Comparison of ENCODE assay signal across 30 cellular contexts in genomic region chr1:6515771-6516170, GRCh38. TPM values are rescaled to one million over a fixed set of nuclear protein-coding genes. Genes with fewer than 3 reads are reported as not detected.
DNase-seq lines count a peak whose midpoint lies in the region.
"Had no signal": no experiment of that assay in that cellular context is flagged by ENCODE, and none has a peak within 500 bp of the region (broad histone marks: within the 10 kb centered on the region; RNA-seq: fewer than 3 reads in every experiment).

No MANE protein-coding gene starts in this region.

- H3K4me3 Mint-ChIP-seq in activated CD4-positive, alpha-beta memory T cell treated with anti-CD3 and anti-CD28 coated beads, Interleukin-2, amount 10 ng/mL, durations not matched to agents 7 days and 5 days: no peak overlapping the region
- H3K4me3 Mint-ChIP-seq: CD14-positive monocyte; naive thymus-derived CD4-positive, alpha-beta T cell; T-helper 2 cell treated with Interferon-gamma antibody and Interleukin-4, amounts not matched to agents 5 μg/mL and 100 μg/mL, for 36 hours had no signal

- DNase-seq in AG08396 (ENCODE audit: low spot score) (peak; percentile 52), HT1080 (ENCODE audit: low read depth) (peak; percentile 28), SW 1271 (lab: John Stamatoyannopoulos, UW) (peak; percentile 16 to 21), myocyte (ENCODE audit: low read depth) (peak; percentile 90), SW480 (ENCODE audit: low spot score) (no peak), NCI-H1105 (lab: John Stamatoyannopoulos, UW) (no peak), T-helper 1 cell (no peak)
- DNase-seq in activated CD4-positive, alpha-beta memory T cell treated with anti-CD3 and anti-CD28 coated beads, Interleukin-2, amount 10 ng/mL, durations not matched to agents 7 days and 5 days: no peak
- DNase-seq: ACHN; activated CD4-positive, alpha-beta T cell treated with anti-CD3 and anti-CD28 coated beads for 4 hours; activated CD8-positive, alpha-beta memory T cell treated with anti-CD3 and anti-CD28 coated beads for 24 hours; activated gamma-delta T cell treated with Interleukin-2 at 50 U/mL for 16 hours; body of pancreas; DND-41; dorsolateral prefrontal cortex; gastrocnemius medialis; left ventricle myocardium inferior; naive thymus-derived CD4-positive, alpha-beta T cell; NCI-H1092 treated with DMSO at 0.1 percent for 48 hours; NCI-H1930; NCI-H69; stimulated activated CD4-positive, alpha-beta T cell treated with anti-CD3 and anti-CD28 coated beads, Interleukin-2, amount 100 ng/mL, for 24 hours; stomach; tibial artery had no signal

- POLR2A ChIA-PET in activated CD4-positive, alpha-beta memory T cell treated with anti-CD3 and anti-CD28 coated beads, Interleukin-2, amount 10 ng/mL, durations not matched to agents 7 days and 5 days (lab: Charles Lee): no interaction called here

- H3K27me3 Mint-ChIP-seq in activated CD4-positive, alpha-beta memory T cell treated with anti-CD3 and anti-CD28 coated beads, Interleukin-2, amount 10 ng/mL, durations not matched to agents 7 days and 5 days: no peaks in the 10 kb centered on the region
- H3K27me3 Mint-ChIP-seq: naive thymus-derived CD4-positive, alpha-beta T cell had no signal

- CTCF ChIA-PET in activated CD4-positive, alpha-beta memory T cell treated with anti-CD3 and anti-CD28 coated beads, Interleukin-2, amount 10 ng/mL, durations not matched to agents 7 days and 5 days (lab: Charles Lee): interaction anchor here (1.4 kb wide), 1 partner anchor 9 kb away, joined by 3 read pairs; no protein-coding TSS in a partner anchor

- H3K4me1 Mint-ChIP-seq in activated CD4-positive, alpha-beta memory T cell treated with anti-CD3 and anti-CD28 coated beads, Interleukin-2, amount 10 ng/mL, durations not matched to agents 7 days and 5 days: no peaks in the 10 kb centered on the region
- H3K4me1 Mint-ChIP-seq: CD14-positive monocyte; naive thymus-derived CD4-positive, alpha-beta T cell had no signal

- H3K9me3 Mint-ChIP-seq in activated CD4-positive, alpha-beta memory T cell treated with anti-CD3 and anti-CD28 coated beads, Interleukin-2, amount 10 ng/mL, durations not matched to agents 7 days and 5 days: no peaks in the 10 kb centered on the region
- H3K9me3 Mint-ChIP-seq: CD14-positive monocyte; naive thymus-derived CD4-positive, alpha-beta T cell; T-helper 2 cell treated with Interferon-gamma antibody and Interleukin-4, amounts not matched to agents 5 μg/mL and 100 μg/mL, for 36 hours had no signal

- no peak overlapping the region for H3K27ac Mint-ChIP-seq in activated CD4-positive, alpha-beta memory T cell treated with anti-CD3 and anti-CD28 coated beads, Interleukin-2, amount 10 ng/mL, durations not matched to agents 7 days and 5 days
- H3K27ac Mint-ChIP-seq: naive thymus-derived CD4-positive, alpha-beta T cell; T-helper 2 cell treated with Interferon-gamma antibody and Interleukin-4, amounts not matched to agents 5 μg/mL and 100 μg/mL, for 36 hours had no signal

- H3K36me3 Mint-ChIP-seq in activated CD4-positive, alpha-beta memory T cell treated with anti-CD3 and anti-CD28 coated beads, Interleukin-2, amount 10 ng/mL, durations not matched to agents 7 days and 5 days (ENCODE audit: low read depth): no peaks in the 10 kb centered on the region
- H3K36me3 Mint-ChIP-seq: naive thymus-derived CD4-positive, alpha-beta T cell had no signal

RNA-seq across cellular contexts. Expression of gene PLEKHG5, which starts 24.3 kb away (rescaled TPM):
- 20.3 and 20.4 TPM in 2 replicates for total RNA-seq in HT1080 (2014; rRNA removed; shearing (Covaris generic))
- 16.7 and 19.8 TPM in 2 replicates for polyA plus RNA-seq in HT1080 (2015; cell fraction: cytosol; rRNA removed)
- polyA plus RNA-seq in HT1080 (2015; cell fraction: nucleus; rRNA removed): 96.6 and 102 TPM in 2 replicates
- 52.4 and 88.3 TPM in 2 replicates for total RNA-seq in myocyte
- 78.1 TPM for polyA plus RNA-seq in myocyte (2012)
- total RNA-seq in activated CD4-positive, alpha-beta memory T cell treated with anti-CD3 and anti-CD28 coated beads, Interleukin-2, amount 10 ng/mL, durations not matched to agents 7 days and 5 days: 1 to 10 TPM; 1.7 to 2.3 TPM
- polyA plus RNA-seq: CD14-positive monocyte had no signal

RNA-seq across cellular contexts. Expression of gene NOL9, which starts 38.5 kb away (rescaled TPM):
- 35.5 and 44.3 TPM in 2 replicates for total RNA-seq in HT1080 (2014; rRNA removed; shearing (Covaris generic))
- polyA plus RNA-seq in HT1080 (2015; cell fraction: cytosol; rRNA removed): 22.9 and 25.1 TPM in 2 replicates
- 62.7 and 66.0 TPM in 2 replicates for polyA plus RNA-seq in HT1080 (2015; cell fraction: nucleus; rRNA removed)
- 22.8 and 25.4 TPM in 2 replicates for total RNA-seq in myocyte
- polyA plus RNA-seq in myocyte (2012): 9.4 TPM
- total RNA-seq in activated CD4-positive, alpha-beta memory T cell treated with anti-CD3 and anti-CD28 coated beads, Interleukin-2, amount 10 ng/mL, durations not matched to agents 7 days and 5 days: 10 to 100 TPM; 39.1 to 40.8 TPM

RNA-seq across cellular contexts. Expression of gene TAS1R1, which starts 39.3 kb away (rescaled TPM):
- not detected in 2 replicates for total RNA-seq in HT1080 (2014; rRNA removed; shearing (Covaris generic))
- 0.14 TPM in 1 of 2 replicates, not detected in the other for polyA plus RNA-seq in HT1080 (2015; cell fraction: cytosol; rRNA removed)
- polyA plus RNA-seq in HT1080 (2015; cell fraction: nucleus; rRNA removed): not detected in 2 replicates
- 7.5 and 8.0 TPM in 2 replicates for total RNA-seq in myocyte
- polyA plus RNA-seq in myocyte (2012): 4.8 TPM
- under 1 TPM in 1 of 2 experiments, not detected in 1; 0.08 TPM for total RNA-seq in activated CD4-positive, alpha-beta memory T cell treated with anti-CD3 and anti-CD28 coated beads, Interleukin-2, amount 10 ng/mL, durations not matched to agents 7 days and 5 days
- total RNA-seq: body of pancreas; cerebellum; gastrocnemius medialis; hepatocyte; left ventricle myocardium inferior; mesenteric fat pad; naive thymus-derived CD4-positive, alpha-beta T cell; smooth muscle cell; stomach had no signal
- polyA plus RNA-seq: CD14-positive monocyte; hepatocyte; naive thymus-derived CD4-positive, alpha-beta T cell had no signal

RNA-seq across cellular contexts. Expression of gene TNFRSF25, which starts 49.8 kb away (rescaled TPM):
- 12.9 and 14.7 TPM in 2 replicates for total RNA-seq in HT1080 (2014; rRNA removed; shearing (Covaris generic))
- 8.8 and 10.2 TPM in 2 replicates for polyA plus RNA-seq in HT1080 (2015; cell fraction: cytosol; rRNA removed)
- 171 and 178 TPM in 2 replicates for polyA plus RNA-seq in HT1080 (2015; cell fraction: nucleus; rRNA removed)
- total RNA-seq in myocyte: 24.4 and 38.2 TPM in 2 replicates
- 38.4 TPM for polyA plus RNA-seq in myocyte (2012)
- 10 to 100 TPM; 82.9 to 85.1 TPM for total RNA-seq in activated CD4-positive, alpha-beta memory T cell treated with anti-CD3 and anti-CD28 coated beads, Interleukin-2, amount 10 ng/mL, durations not matched to agents 7 days and 5 days

Comparison
In these comparisons a context has a peak if more than half of its experiments do, and no peak if none do; other contexts are left out.
1. DNase-seq: peak in AG08396 (single experiment), HT1080 (single experiment), SW 1271 (2 of 2) and myocyte (single experiment); none in SW480 (single experiment), NCI-H1105 (single experiment), activated CD4-positive, alpha-beta memory T cell treated with anti-CD3 and anti-CD28 coated beads, Interleukin-2, amount 10 ng/mL, durations not matched to agents 7 days and 5 days (single experiment) and T-helper 1 cell (0 of 5).